ENCODE assay signal across 30 cellular contexts in the genomic region with DNA sequence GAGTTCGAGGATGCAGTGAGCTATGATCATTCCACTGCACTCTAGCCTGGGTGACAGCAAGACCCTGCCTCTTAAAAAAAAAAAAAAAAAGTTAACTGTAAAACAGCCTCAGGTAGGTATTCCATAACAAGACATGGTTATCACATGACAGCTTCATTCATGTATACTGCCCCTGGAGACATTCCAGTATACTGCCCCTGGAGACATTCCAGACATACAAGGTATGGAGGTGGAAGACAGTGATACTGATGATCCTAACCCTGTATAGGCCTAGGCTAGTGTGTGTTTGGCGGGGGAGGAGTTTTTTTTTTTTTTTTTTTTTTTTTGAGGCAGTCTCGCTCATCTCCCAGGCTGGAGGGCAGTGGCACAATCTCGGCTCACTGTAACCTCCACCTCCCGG.
"Had no signal": no experiment of that assay in that cellular context is flagged by ENCODE, and none has a peak within 500 bp of the region (broad histone marks: within the 10 kb centered on the region; RNA-seq: fewer than 3 reads in every experiment).

No MANE protein-coding gene starts in this region.

- H3K9me3 Mint-ChIP-seq: activated CD4-positive, alpha-beta memory T cell treated with anti-CD3 and anti-CD28 coated beads, Interleukin-2, amount 10 ng/mL, durations not matched to agents 7 days and 5 days; activated CD4-positive, alpha-beta T cell treated with anti-CD3 and anti-CD28 coated beads, Interleukin-2, amount 10 ng/mL, durations not matched to agents 7 days and 5 days; activated naive CD4-positive, alpha-beta T cell treated with anti-CD3 and anti-CD28 coated beads, Interleukin-2, amount 10 ng/mL, durations not matched to agents 7 days and 5 days; activated naive CD8-positive, alpha-beta T cell treated with anti-CD3 and anti-CD28 coated beads, Interleukin-2, amount 10 ng/mL, durations not matched to agents 7 days and 5 days; activated T-cell treated with anti-CD3 and anti-CD28 coated beads, Interleukin-2, amount 50 U/mL, for 24 hours; brain; naive thymus-derived CD4-positive, alpha-beta T cell; stimulated activated naive B cell treated with anti-CD40 and anti-IgM and Interleukin-4, amounts not matched to agents 10 μg/mL and 1 μg/mL and 100 μg/mL, for 72 hours had no signal

- H3K4me1 Mint-ChIP-seq: activated CD4-positive, alpha-beta memory T cell treated with anti-CD3 and anti-CD28 coated beads, Interleukin-2, amount 10 ng/mL, durations not matched to agents 7 days and 5 days; activated CD4-positive, alpha-beta T cell treated with anti-CD3 and anti-CD28 coated beads, Interleukin-2, amount 10 ng/mL, durations not matched to agents 7 days and 5 days; activated naive CD4-positive, alpha-beta T cell treated with anti-CD3 and anti-CD28 coated beads, Interleukin-2, amount 10 ng/mL, durations not matched to agents 7 days and 5 days; brain; stimulated activated naive B cell treated with anti-CD40 and anti-IgM and Interleukin-4, amounts not matched to agents 10 μg/mL and 1 μg/mL and 100 μg/mL, for 72 hours had no signal

- H3K27me3 ChIP-seq: ascending aorta, cardiac muscle cell, colonic mucosa, dorsolateral prefrontal cortex, heart right ventricle, stomach, thyroid gland, upper lobe of left lung had no signal

- H3K27ac ChIP-seq: ascending aorta, cardiac muscle cell, colonic mucosa, dorsolateral prefrontal cortex, heart right ventricle, parathyroid adenoma, psoas muscle, stomach, thyroid gland, upper lobe of left lung had no signal

- H3K27ac Mint-ChIP-seq: activated CD4-positive, alpha-beta memory T cell treated with anti-CD3 and anti-CD28 coated beads, Interleukin-2, amount 10 ng/mL, durations not matched to agents 7 days and 5 days; activated CD4-positive, alpha-beta T cell treated with anti-CD3 and anti-CD28 coated beads, Interleukin-2, amount 10 ng/mL, durations not matched to agents 7 days and 5 days; activated naive CD4-positive, alpha-beta T cell treated with anti-CD3 and anti-CD28 coated beads, Interleukin-2, amount 10 ng/mL, durations not matched to agents 7 days and 5 days; activated naive CD8-positive, alpha-beta T cell treated with anti-CD3 and anti-CD28 coated beads, Interleukin-2, amount 10 ng/mL, durations not matched to agents 7 days and 5 days; activated T-cell treated with anti-CD3 and anti-CD28 coated beads, Interleukin-2, amount 50 U/mL, for 24 hours; brain; naive thymus-derived CD4-positive, alpha-beta T cell; stimulated activated naive B cell treated with anti-CD40 and anti-IgM and Interleukin-4, amounts not matched to agents 10 μg/mL and 1 μg/mL and 100 μg/mL, for 72 hours had no signal

- H3K27me3 Mint-ChIP-seq: activated CD4-positive, alpha-beta memory T cell treated with anti-CD3 and anti-CD28 coated beads, Interleukin-2, amount 10 ng/mL, durations not matched to agents 7 days and 5 days; activated CD4-positive, alpha-beta T cell treated with anti-CD3 and anti-CD28 coated beads, Interleukin-2, amount 10 ng/mL, durations not matched to agents 7 days and 5 days; activated naive CD4-positive, alpha-beta T cell treated with anti-CD3 and anti-CD28 coated beads, Interleukin-2, amount 10 ng/mL, durations not matched to agents 7 days and 5 days; activated naive CD8-positive, alpha-beta T cell treated with anti-CD3 and anti-CD28 coated beads, Interleukin-2, amount 10 ng/mL, durations not matched to agents 7 days and 5 days; activated T-cell treated with anti-CD3 and anti-CD28 coated beads, Interleukin-2, amount 50 U/mL, for 24 hours; brain; naive thymus-derived CD4-positive, alpha-beta T cell; stimulated activated naive B cell treated with anti-CD40 and anti-IgM and Interleukin-4, amounts not matched to agents 10 μg/mL and 1 μg/mL and 100 μg/mL, for 72 hours had no signal

- ATAC-seq: heart right ventricle; left ventricle myocardium superior; naive thymus-derived CD4-positive, alpha-beta T cell; stimulated activated naive B cell treated with anti-CD40 and anti-IgM and Interleukin-4, amounts not matched to agents 10 μg/mL and 1 μg/mL and 100 μg/mL, for 72 hours had no signal

- H3K4me1 ChIP-seq: ascending aorta, colonic mucosa, heart right ventricle, parathyroid adenoma, psoas muscle, stomach, thyroid gland, upper lobe of left lung had no signal

- H3K4me3 Mint-ChIP-seq: activated CD4-positive, alpha-beta memory T cell treated with anti-CD3 and anti-CD28 coated beads, Interleukin-2, amount 10 ng/mL, durations not matched to agents 7 days and 5 days; activated CD4-positive, alpha-beta T cell treated with anti-CD3 and anti-CD28 coated beads, Interleukin-2, amount 10 ng/mL, durations not matched to agents 7 days and 5 days; activated naive CD4-positive, alpha-beta T cell treated with anti-CD3 and anti-CD28 coated beads, Interleukin-2, amount 10 ng/mL, durations not matched to agents 7 days and 5 days; activated naive CD8-positive, alpha-beta T cell treated with anti-CD3 and anti-CD28 coated beads, Interleukin-2, amount 10 ng/mL, durations not matched to agents 7 days and 5 days; activated T-cell treated with anti-CD3 and anti-CD28 coated beads, Interleukin-2, amount 50 U/mL, for 24 hours; brain; naive thymus-derived CD4-positive, alpha-beta T cell; stimulated activated naive B cell treated with anti-CD40 and anti-IgM and Interleukin-4, amounts not matched to agents 10 μg/mL and 1 μg/mL and 100 μg/mL, for 72 hours had no signal

- H3K9me3 ChIP-seq: ascending aorta, colonic mucosa, heart right ventricle, psoas muscle, stomach, thyroid gland, upper lobe of left lung had no signal

- H3K79me2 ChIP-seq: parathyroid adenoma had no signal

- H3K4me3 ChIP-seq: ascending aorta, cardiac muscle cell, colonic mucosa, dorsolateral prefrontal cortex, heart right ventricle, psoas muscle, stomach, thyroid gland, upper lobe of left lung had no signal

- FAIRE-seq: keratinocyte had no signal

- H3K9ac ChIP-seq: parathyroid adenoma had no signal

- DNase-seq: activated CD4-positive, alpha-beta memory T cell treated with anti-CD3 and anti-CD28 coated beads, Interleukin-2, amount 10 ng/mL, durations not matched to agents 7 days and 5 days; activated CD4-positive, alpha-beta T cell treated with anti-CD3 and anti-CD28 coated beads for 1 hour; activated CD4-positive, alpha-beta T cell treated with anti-CD3 and anti-CD28 coated beads, Interleukin-2, amount 10 ng/mL, durations not matched to agents 7 days and 5 days; activated CD8-positive, alpha-beta memory T cell treated with anti-CD3 and anti-CD28 coated beads, Interleukin-2, amount 50 U/mL, for 48 hours; activated gamma-delta T cell; activated naive CD4-positive, alpha-beta T cell treated with anti-CD3 and anti-CD28 coated beads, Interleukin-2, amount 10 ng/mL, durations not matched to agents 7 days and 5 days; activated naive CD8-positive, alpha-beta T cell treated with anti-CD3 and anti-CD28 coated beads, Interleukin-2, amount 10 ng/mL, durations not matched to agents 7 days and 5 days; activated T-cell treated with anti-CD3 and anti-CD28 coated beads, Interleukin-2, amount 50 U/mL, for 24 hours; cerebellar nuclear complex; colonic mucosa; dorsolateral prefrontal cortex; effector memory CD4-positive, alpha-beta T cell; heart right ventricle; left cardiac atrium; left ventricle myocardium superior; midbrain; naive thymus-derived CD4-positive, alpha-beta T cell; psoas muscle; stimulated activated CD4-positive, alpha-beta T cell treated with anti-CD3 and anti-CD28 coated beads, Interleukin-15, amount 100 ng/mL, for 24 hours; stimulated activated CD4-positive, alpha-beta T cell treated with anti-CD3 and anti-CD28 coated beads, Interleukin-2, amount 100 ng/mL, for 24 hours; stimulated activated naive B cell treated with anti-CD40 and anti-IgM and Interleukin-4, amounts not matched to agents 10 μg/mL and 1 μg/mL and 100 μg/mL, for 72 hours; stomach; T-helper 2 cell; thyroid gland; upper lobe of left lung had no signal
